ENCODE assay signal across 9 cellular contexts in the genomic region with DNA sequence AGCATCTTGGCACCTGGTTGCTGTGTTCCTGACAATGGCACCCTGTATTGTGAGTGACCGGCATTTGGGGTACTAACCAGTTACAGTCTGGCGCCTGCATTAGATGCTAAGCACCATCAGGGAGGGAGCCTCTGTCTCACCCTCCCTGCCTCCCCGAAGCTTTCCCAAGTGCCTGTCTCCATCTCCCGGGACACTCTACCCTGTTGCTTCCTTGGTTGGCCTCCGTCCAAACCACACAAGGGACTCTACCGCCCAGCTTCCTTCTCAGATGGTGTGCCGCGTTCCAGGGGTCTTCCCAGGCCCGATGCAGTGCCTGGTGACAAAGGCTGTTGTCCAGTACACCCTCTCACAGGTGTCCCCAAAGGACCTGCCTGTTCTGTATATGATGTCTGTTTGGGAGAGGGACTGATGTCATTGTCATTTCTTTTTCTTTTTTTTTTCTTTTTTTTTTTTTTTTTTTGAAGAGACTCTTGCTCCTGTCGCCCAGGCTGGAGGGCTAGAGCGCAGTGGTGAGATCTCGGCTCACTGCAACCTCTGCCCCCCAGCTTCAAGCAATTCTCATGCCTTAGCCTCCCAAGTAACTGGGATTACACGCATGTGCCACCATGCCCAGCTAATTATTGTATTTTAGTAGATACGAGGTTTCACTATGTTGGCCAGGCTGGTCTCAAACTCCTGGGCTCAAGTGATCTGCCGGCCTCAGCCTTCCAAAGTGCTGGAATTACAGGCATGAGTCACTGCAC. TPM values are rescaled to one million over a fixed set of nuclear protein-coding genes. Genes with fewer than 3 reads are reported as not detected.
A peak's percentile ranks its signal among the peaks of the same experiment; 100 is the strongest.
DNase-seq lines count a peak whose midpoint lies in the region; ATAC-seq and TF ChIP-seq lines count a peak whose summit lies in the region.
"Had no signal": no experiment of that assay in that cellular context is flagged by ENCODE, and none has a peak within 500 bp of the region (broad histone marks: within the 10 kb centered on the region; RNA-seq: fewer than 3 reads in every experiment).

No MANE protein-coding gene starts in this region.

- H3K27me3 Mint-ChIP-seq in T-cell = no peaks in the 10 kb centered on the region

- H3K36me3 ChIP-seq in smooth muscle cell (ENCODE audit: low read depth) = no peaks in the 10 kb centered on the region

- CTCF ChIA-PET in T-cell (lab: Charles Lee) = interaction anchor here (0.5 to 1.0 kb wide), 3 partner anchors 43 to 143 kb away, joined by 3 to 5 read pairs (median 3); no protein-coding TSS in a partner anchor

- no peaks in the 10 kb centered on the region for H3K9me3 Mint-ChIP-seq in T-cell

- no peak overlapping the region for H3K4me3 ChIP-seq in smooth muscle cell

- WGBS in smooth muscle cell (ENCODE audit: low lambda C conversion rate) = 75% methylated on average over 15 of the region's 15 CpGs

- H3K27ac ChIP-seq in smooth muscle cell (ENCODE audit: low read depth) = peak overlapping the region; percentile 7

- H3K27me3 ChIP-seq in smooth muscle cell (ENCODE audit: low read depth) = no peaks in the 10 kb centered on the region

- H3K9me3 ChIP-seq in smooth muscle cell (replicated peaks; ENCODE audit: low read depth) = no peaks in the 10 kb centered on the region

- peak; percentile 19 for DNase-seq in NCI-H2107 (lab: John Stamatoyannopoulos, UW)
- no peak for DNase-seq in NCI-H2107 treated with DMSO at 0.1 percent for 48 hours (lab: John Stamatoyannopoulos, UW; ENCODE audit: unreplicated experiment)
- DNase-seq in T-cell = no peak
- peak; percentile 12 for DNase-seq in fibroblast of peridontal ligament (ENCODE audit: extremely low read depth)
- DNase-seq in smooth muscle cell (lab: John Stamatoyannopoulos, UW; ENCODE audit: unreplicated experiment) = no peak
- DNase-seq in AG20443 (ENCODE audit: low spot score) = no peak
- DNase-seq: NCI-H187 treated with DMSO at 0.1 percent for 48 hours had no signal

- peaks cover 5% of the 10 kb centered on the region for H3K79me2 ChIP-seq in smooth muscle cell (ENCODE audit: low read depth)

- POLR2A ChIA-PET in T-cell (lab: Charles Lee) = interaction anchor here in 1 of 2 donors (0.6 to 1.1 kb wide), 5 partner anchors 47 to 705 kb away, joined by 5 to 8 read pairs (median 5); no protein-coding TSS in a partner anchor

- H2AFZ ChIP-seq in smooth muscle cell (ENCODE audit: low read depth) = no peak overlapping the region

- peaks cover 3% of the 10 kb centered on the region for H3K4me1 ChIP-seq in smooth muscle cell (ENCODE audit: low read depth)

- no peak overlapping the region for H3K4me2 ChIP-seq in smooth muscle cell

- H4K20me1 ChIP-seq in smooth muscle cell (ENCODE audit: low read depth) = peaks cover 100% of the 10 kb centered on the region

- ATAC-seq in T-cell (replicated peaks in 1 of 4) (no peak), HG02571 (IDR thresholded peaks at IDR 0.05; ENCODE audit: unreplicated experiment) (no peak), GM18907 (IDR thresholded peaks at IDR 0.05; ENCODE audit: unreplicated experiment) (no peak)

- H3K4me3 Mint-ChIP-seq in T-cell = peak overlapping the region in 1 of 3 donors; percentile 83

- peak overlapping the region; percentile 89 to 91 for H3K27ac Mint-ChIP-seq in T-cell

- H3K4me1 Mint-ChIP-seq in T-cell = peaks cover 60 to 80% (median 79%) of the 10 kb centered on the region in 3 donors

- H3K9ac ChIP-seq in smooth muscle cell (ENCODE audit: low read depth) = no peak overlapping the region

- no peaks in the 10 kb centered on the region for H3F3A ChIP-seq in smooth muscle cell (ENCODE audit: low read depth)

- H3K36me3 Mint-ChIP-seq in T-cell = peaks cover 20% of the 10 kb centered on the region

- TF ChIP-seq CTCF in smooth muscle cell (IDR thresholded peaks at IDR 0.05; ENCODE audit: borderline replicate concordance, insufficient read depth, poor library complexity, severe bottlenecking) = no peak

RNA-seq across cellular contexts. Expression of gene SNN, which starts 6.7 kb away (rescaled TPM):
- total RNA-seq in T-cell (10 to 100 TPM; 17.4 to 56.2 (median 22.7) TPM), smooth muscle cell (6.4 and 8.2 TPM in 2 replicates)
- polyA plus RNA-seq in smooth muscle cell = 10.1 and 10.9 TPM in 2 replicates

Comparison
In these comparisons a context has a peak if more than half of its experiments do, and no peak if none do; other contexts are left out.
1. DNase-seq: peak in NCI-H2107 (single experiment) and fibroblast of peridontal ligament (single experiment); none in NCI-H2107 treated with DMSO at 0.1 percent for 48 hours (single experiment), T-cell (0 of 34), smooth muscle cell (single experiment) and AG20443 (single experiment).